In genomic region chr15:52256930-52257733, GRCh38 we compare ENCODE assay signal across 11 cellular contexts. TPM values are rescaled to one million over a fixed set of nuclear protein-coding genes. Genes with fewer than 3 reads are reported as not detected.
DNase-seq lines count a peak whose midpoint lies in the region; ATAC-seq, FAIRE-seq and TF ChIP-seq lines count a peak whose summit lies in the region.
"Had no signal": no experiment of that assay in that cellular context is flagged by ENCODE, and none has a peak within 500 bp of the region (broad histone marks: within the 10 kb centered on the region; RNA-seq: fewer than 3 reads in every experiment).

No MANE protein-coding gene starts in this region.

- TF ChIP-seq POLR2A in A549 (IDR thresholded peaks at IDR 0.05; ENCODE audit: low read length) (no peak), GM12891 (IDR thresholded peaks at IDR 0.05; ENCODE audit: low read depth, low read length) (no peak)

- POLR2A ChIA-PET in A549 (lab: Yijun Ruan, JAX) = interaction anchor here (1.5 kb wide), 1 partner anchor 31 kb away, joined by 3 read pairs; no protein-coding TSS in a partner anchor
- POLR2A ChIA-PET in activated CD8-positive, alpha-beta T cell treated with anti-CD3 and anti-CD28 coated beads, Interleukin-2, amount 10 ng/mL, durations not matched to agents 7 days and 5 days (lab: Charles Lee) = interaction anchor here (0.6 to 1.0 kb wide), 5 partner anchors 16 to 477 kb away, joined by 3 to 6 read pairs (median 3); no protein-coding TSS in a partner anchor

- H3K9ac ChIP-seq in kidney (ENCODE audit: low read length in 2 of 2) = no peak overlapping the region

- H3K4me3 ChIP-seq in A549 = no peak overlapping the region
- no peak overlapping the region for H3K4me3 ChIP-seq in kidney (ENCODE audit: low read length in 2 of 2)
- H3K4me3 ChIP-seq: sigmoid colon, stomach had no signal

- no peak overlapping the region; the same call in 2 of the 3 replicates for H3K4me2 ChIP-seq in A549

- no peak for TF ChIP-seq EP300 in A549 (IDR thresholded peaks at IDR 0.05)

- H3K36me3 ChIP-seq in kidney (ENCODE audit: control insufficient read depth in 1 of 2, insufficient read depth in 2 of 2, low read length in 2 of 2) = no peaks in the 10 kb centered on the region
- H3K36me3 ChIP-seq: sigmoid colon had no signal

- intact Hi-C loops in kidney (cut with DNase I) = no loop called here

- TF ChIP-seq RAD21 in A549 (conservative IDR thresholded peaks at IDR 0.05 in 1 of 2, IDR thresholded peaks at IDR 0.05 in 1 of 2) = no peak

- WGBS in A549 (ENCODE audit: missing lambda C conversion rate) = 84% methylated on average over 10 of the region's 10 CpGs

- TF ChIP-seq CTCF in A549 (IDR thresholded peaks at IDR 0.05) (no peak), kidney (IDR thresholded peaks at IDR 0.05; ENCODE audit: borderline replicate concordance, extremely low read depth, insufficient read depth) (no peak), GM20000 (IDR thresholded peaks at IDR 0.05; ENCODE audit: extremely low read depth, missing control alignments) (no peak)

- no peaks in the 10 kb centered on the region for H3K9me3 Mint-ChIP-seq in activated CD8-positive, alpha-beta T cell treated with anti-CD3 and anti-CD28 coated beads, Interleukin-2, amount 10 ng/mL, durations not matched to agents 7 days and 5 days (ENCODE audit: insufficient read depth)

- ATAC-seq in A549 (no peak), GM21717 (IDR thresholded peaks at IDR 0.05; ENCODE audit: unreplicated experiment) (no peak), HG02938 (IDR thresholded peaks at IDR 0.05; ENCODE audit: unreplicated experiment) (no peak), HG03469 (IDR thresholded peaks at IDR 0.05; ENCODE audit: unreplicated experiment) (no peak)
- no peak for ATAC-seq in activated CD8-positive, alpha-beta T cell treated with anti-CD3 and anti-CD28 coated beads, Interleukin-2, amount 10 ng/mL, durations not matched to agents 7 days and 5 days

- peaks cover 57% of the 10 kb centered on the region for H3K4me1 Mint-ChIP-seq in activated CD8-positive, alpha-beta T cell treated with anti-CD3 and anti-CD28 coated beads, Interleukin-2, amount 10 ng/mL, durations not matched to agents 7 days and 5 days (ENCODE audit: low read depth)

- H3K27ac ChIP-seq in A549 (peak overlapping the region in 1 of 2 experiments; percentile 14; a peak in 2 of 6 replicates), kidney (ENCODE audit: low read depth in 2 of 2, low read length in 2 of 2) (peak overlapping the region; percentile 36 to 42)
- H3K27ac ChIP-seq: sigmoid colon had no signal

- H3K36me3 Mint-ChIP-seq in activated CD8-positive, alpha-beta T cell treated with anti-CD3 and anti-CD28 coated beads, Interleukin-2, amount 10 ng/mL, durations not matched to agents 7 days and 5 days (ENCODE audit: low read depth) = peaks cover 3% of the 10 kb centered on the region

- FAIRE-seq in A549 (lab: Jason Lieb, UNC) = no peak
- FAIRE-seq in GM12891 (lab: Jason Lieb, UNC) = peak; percentile 26
- no peak for FAIRE-seq in kidney (lab: Jason Lieb, UNC)
- FAIRE-seq: keratinocyte had no signal

- H3K4me1 ChIP-seq in A549 = peaks cover 50% of the 10 kb centered on the region
- peaks cover 0 to 8% of the 10 kb centered on the region in 2 donors for H3K4me1 ChIP-seq in kidney (ENCODE audit: control insufficient read depth in 1 of 2, insufficient read depth in 1 of 2, low read depth in 1 of 2, low read length in 2 of 2)

- no peaks in the 10 kb centered on the region for H3K27me3 Mint-ChIP-seq in activated CD8-positive, alpha-beta T cell treated with anti-CD3 and anti-CD28 coated beads, Interleukin-2, amount 10 ng/mL, durations not matched to agents 7 days and 5 days (ENCODE audit: low read depth)

- DNase-seq in A549 (ENCODE audit: low read depth in 1 of 2, low spot score in 1 of 2) = no peak
- no peak for DNase-seq in GM12891 (ENCODE audit: insufficient read length, low spot score)
- DNase-seq in activated CD8-positive, alpha-beta T cell treated with anti-CD3 and anti-CD28 coated beads, Interleukin-2, amount 10 ng/mL, durations not matched to agents 7 days and 5 days = peak; percentile 39
- DNase-seq in kidney = no peak
- no peak for DNase-seq in GM20000 (ENCODE audit: low spot score)

- H3K4me3 Mint-ChIP-seq in activated CD8-positive, alpha-beta T cell treated with anti-CD3 and anti-CD28 coated beads, Interleukin-2, amount 10 ng/mL, durations not matched to agents 7 days and 5 days = peak overlapping the region; percentile 67

- peak overlapping the region; percentile 83 for H3K27ac Mint-ChIP-seq in activated CD8-positive, alpha-beta T cell treated with anti-CD3 and anti-CD28 coated beads, Interleukin-2, amount 10 ng/mL, durations not matched to agents 7 days and 5 days

- H3K9me3 ChIP-seq in A549 = no peaks in the 10 kb centered on the region
- no peaks in the 10 kb centered on the region for H3K9me3 ChIP-seq in kidney (ENCODE audit: control insufficient read depth in 1 of 2, low read length in 2 of 2)
- H3K9me3 ChIP-seq: sigmoid colon, stomach had no signal

- CTCF ChIA-PET in A549 (lab: Yijun Ruan, JAX) = interaction anchor here (0.6 to 11.1 kb wide), 88 partner anchors 10 to 509 kb away, joined by 3 to 180 read pairs (median 4); partner anchors contain the start of genes MYO5A and MYO5C
- CTCF ChIA-PET in activated CD8-positive, alpha-beta T cell treated with anti-CD3 and anti-CD28 coated beads, Interleukin-2, amount 10 ng/mL, durations not matched to agents 7 days and 5 days (lab: Charles Lee) = interaction anchor here (0.6 to 6.9 kb wide), 52 partner anchors 8 to 481 kb away, joined by 3 to 106 read pairs (median 4); partner anchors contain the start of gene MYO5A

TF ChIP-seq in A549, 52 proteins besides CTCF, POLR2A, EP300 and RAD21:
- TF ChIP-seq CBX2 (IDR thresholded peaks at IDR 0.05; ENCODE audit: borderline replicate concordance, low read depth) (no peak), MAFK (IDR thresholded peaks at IDR 0.05; ENCODE audit: partially characterized antibody) (peak; percentile 65)

TF ChIP-seq in GM12891, 5 proteins besides CTCF, POLR2A, EP300 and RAD21:
- TF ChIP-seq TAF1 (IDR thresholded peaks at IDR 0.05; ENCODE audit: low read depth, low read length) (no peak), POLR2AphosphoS5 (IDR thresholded peaks at IDR 0.05; ENCODE audit: low read depth, low read length) (no peak), POU2F2 (IDR thresholded peaks at IDR 0.05; ENCODE audit: low read depth, low read length) (no peak), SPI1 (IDR thresholded peaks at IDR 0.05; ENCODE audit: low read depth, low read length) (no peak), PAX5 (IDR thresholded peaks at IDR 0.05; ENCODE audit: insufficient read depth, low read length, severe bottlenecking) (no peak)

RNA-seq across cellular contexts. Expression of gene MYO5C, which starts 38.5 kb away (rescaled TPM):
- polyA plus RNA-seq in A549 (2011; rRNA removed) (26.9 and 27.6 TPM in 2 replicates), A549 (2017; fragmentation: RNase III; extraction: RNeasy Plus Mini Kit Qiagen cat#74134 plus additional on column Dnase treatment) (6.2 to 7.1 TPM (median 6.7 TPM) in 3 replicates), kidney (ENCODE audit: insufficient read depth, low read depth, low replicate concordance) (4.6 TPM)
- 6.4 and 7.2 TPM in 2 replicates for polyA plus RNA-seq in A549 (2012; cell fraction: cytosol; rRNA removed)
- 9.0 and 11.7 TPM in 2 replicates for polyA plus RNA-seq in A549 (2012; cell fraction: nucleus; rRNA removed)
- 45.7 and 64.6 TPM in 2 replicates for polyA minus RNA-seq in A549 (2011; rRNA and poly(A)+ RNA removed)
- 0.56 TPM for polyA plus RNA-seq in GM12891 (2012; ENCODE audit: low read depth, missing spikeins)
- total RNA-seq in activated CD8-positive, alpha-beta T cell treated with anti-CD3 and anti-CD28 coated beads, Interleukin-2, amount 10 ng/mL, durations not matched to agents 7 days and 5 days = 1 to 10 TPM; 2.5 to 3.2 TPM
- total RNA-seq in kidney = 41.6 TPM

Comparison
In these comparisons a context has a peak if more than half of its experiments do, and no peak if none do; other contexts are left out.
1. RNA of gene MYO5C, which starts 38.5 kb away (total RNA-seq): 41.6 TPM in kidney (single experiment); 2.5 to 3.2 TPM in activated CD8-positive, alpha-beta T cell treated with anti-CD3 and anti-CD28 coated beads, Interleukin-2, amount 10 ng/mL, durations not matched to agents 7 days and 5 days; every median in the first group is over 10 times any median in the second.